In genomic region chr6:154343473-154344308, GRCh38 we compare ENCODE assay signal across 9 cellular contexts. TPM values are rescaled to one million over a fixed set of nuclear protein-coding genes. Genes with fewer than 3 reads are reported as not detected.
DNase-seq lines count a peak whose midpoint lies in the region; ATAC-seq and TF ChIP-seq lines count a peak whose summit lies in the region.
"Had no signal": no experiment of that assay in that cellular context is flagged by ENCODE, and none has a peak within 500 bp of the region (broad histone marks: within the 10 kb centered on the region; RNA-seq: fewer than 3 reads in every experiment).

No MANE protein-coding gene starts in this region.

- H3K36me3 Mint-ChIP-seq in MCF 10A (ENCODE audit: insufficient read depth, unreplicated experiment) = no peaks in the 10 kb centered on the region
- H3K36me3 Mint-ChIP-seq in activated CD4-positive, alpha-beta memory T cell treated with anti-CD3 and anti-CD28 coated beads for 36 hours = peaks cover 2% of the 10 kb centered on the region

- CTCF ChIA-PET in MCF 10A (lab: Yijun Ruan, JAX) (interaction anchor here (0.6 to 0.7 kb wide), 2 partner anchors 21 to 1054 kb away, joined by 3 read pairs; no protein-coding TSS in a partner anchor), RWPE1 (lab: Yijun Ruan, JAX) (no interaction called here)
- CTCF ChIA-PET in activated CD4-positive, alpha-beta memory T cell treated with anti-CD3 and anti-CD28 coated beads for 36 hours (lab: Charles Lee) = no interaction called here

- POLR2A ChIA-PET in MCF 10A (lab: Yijun Ruan, JAX) (no interaction called here), RWPE1 (lab: Yijun Ruan, JAX; ENCODE audit: low non-redundant PET) (no interaction called here)
- POLR2A ChIA-PET in activated CD4-positive, alpha-beta memory T cell treated with anti-CD3 and anti-CD28 coated beads for 36 hours (lab: Charles Lee) = no interaction called here

- no peak for TF ChIP-seq POLR2A in right lobe of liver (IDR thresholded peaks at IDR 0.05)

- TF ChIP-seq CTCF in MCF 10A (IDR thresholded peaks at IDR 0.05; ENCODE audit: unreplicated experiment) = peak; percentile 7
- TF ChIP-seq CTCF in right lobe of liver (IDR thresholded peaks at IDR 0.05) = peak in 1 of 4 donors; percentile 11
- TF ChIP-seq CTCF in RWPE1 (conservative IDR thresholded peaks at IDR 0.05; ENCODE audit: low read depth) = no peak

- peaks cover 7% of the 10 kb centered on the region for H3K9me3 Mint-ChIP-seq in MCF 10A (ENCODE audit: unreplicated experiment)
- H3K9me3 Mint-ChIP-seq in activated CD4-positive, alpha-beta memory T cell treated with anti-CD3 and anti-CD28 coated beads for 36 hours = peaks cover 8% of the 10 kb centered on the region
- H3K9me3 Mint-ChIP-seq: central memory CD8-positive, alpha-beta T cell had no signal

- intact Hi-C loops in MCF 10A (cut with micrococcal nuclease) (no loop called here), right lobe of liver (cut with DNase I) (no loop called here)
- intact Hi-C loops in activated CD4-positive, alpha-beta memory T cell treated with anti-CD3 and anti-CD28 coated beads for 36 hours (cut with micrococcal nuclease) = no loop called here

- 54% methylated on average over 10 of the region's 16 CpGs for WGBS in right lobe of liver (ENCODE audit: insufficient coverage, low coverage, low lambda C conversion rate, missing lambda C conversion rate)

- H3K4me3 ChIP-seq in MG63 (no peak overlapping the region), right lobe of liver (no peak overlapping the region)

- no peak overlapping the region for H3K4me3 Mint-ChIP-seq in MCF 10A (ENCODE audit: unreplicated experiment)
- H3K4me3 Mint-ChIP-seq in activated CD4-positive, alpha-beta memory T cell treated with anti-CD3 and anti-CD28 coated beads for 36 hours = no peak overlapping the region
- H3K4me3 Mint-ChIP-seq: central memory CD8-positive, alpha-beta T cell had no signal

- peak; percentile 30 to 47 (median 34) for ATAC-seq in right lobe of liver

- H3K27me3 ChIP-seq in MG63 = no peaks in the 10 kb centered on the region
- no peaks in the 10 kb centered on the region for H3K27me3 ChIP-seq in right lobe of liver

- H3K36me3 ChIP-seq in MG63 (no peaks in the 10 kb centered on the region), right lobe of liver (no peaks in the 10 kb centered on the region)

- no peak overlapping the region for H3K27ac ChIP-seq in right lobe of liver
- H3K27ac ChIP-seq in RWPE1 = no peak overlapping the region

- no peaks in the 10 kb centered on the region for H3K4me1 ChIP-seq in right lobe of liver

- H3K9me3 ChIP-seq in MG63 (no peaks in the 10 kb centered on the region), right lobe of liver (no peaks in the 10 kb centered on the region)

- no TSS peak for BruUV-seq in MCF 10A (replicated peaks; lab: Mats Ljungman, UMichigan)

- peak; percentile 50 for DNase-seq in CMK (ENCODE audit: low read depth)
- peak; percentile 5 for DNase-seq in MG63
- peak; percentile 75 for DNase-seq in MCF 10A (ENCODE audit: unreplicated experiment)
- DNase-seq in right lobe of liver = no peak
- DNase-seq in stimulated activated CD4-positive, alpha-beta T cell treated with anti-CD3 and anti-CD28 coated beads, Interleukin-4, amount 100 ng/mL, for 4 hours = no peak
- DNase-seq in RWPE1 (ENCODE audit: low spot score) = no peak
- DNase-seq in activated CD4-positive, alpha-beta memory T cell treated with anti-CD3 and anti-CD28 coated beads for 36 hours = no peak
- DNase-seq in pons (ENCODE audit: low spot score) = no peak

- H3K27ac Mint-ChIP-seq in MCF 10A (ENCODE audit: low read depth, unreplicated experiment) = no peak overlapping the region
- no peak overlapping the region for H3K27ac Mint-ChIP-seq in activated CD4-positive, alpha-beta memory T cell treated with anti-CD3 and anti-CD28 coated beads for 36 hours

- no peaks in the 10 kb centered on the region for H3K4me1 Mint-ChIP-seq in MCF 10A (ENCODE audit: insufficient read depth, unreplicated experiment)
- no peaks in the 10 kb centered on the region for H3K4me1 Mint-ChIP-seq in activated CD4-positive, alpha-beta memory T cell treated with anti-CD3 and anti-CD28 coated beads for 36 hours (ENCODE audit: low read depth)
- H3K4me1 Mint-ChIP-seq: central memory CD8-positive, alpha-beta T cell had no signal

- no peaks in the 10 kb centered on the region for H3K27me3 Mint-ChIP-seq in MCF 10A (ENCODE audit: insufficient read depth, unreplicated experiment)
- H3K27me3 Mint-ChIP-seq in activated CD4-positive, alpha-beta memory T cell treated with anti-CD3 and anti-CD28 coated beads for 36 hours = peaks cover 15% of the 10 kb centered on the region

RNA-seq across cellular contexts. Expression of gene IPCEF1, which starts 12.9 kb away (rescaled TPM):
- total RNA-seq in MG63 (2014; rRNA removed; shearing (Covaris generic); ENCODE audit: low replicate concordance) = not detected in 2 replicates
- total RNA-seq in MCF 10A (2022) (not detected in 2 replicates), right lobe of liver (1 to 10 TPM in 5 of 6 experiments, under 1 TPM in 1; 0.90 to 3.0 (median 1.4) TPM)
- total RNA-seq in activated CD4-positive, alpha-beta memory T cell treated with anti-CD3 and anti-CD28 coated beads for 36 hours = 10 to 100 TPM; 10.5 to 14.2 TPM

Comparison
In these comparisons a context has a peak if more than half of its experiments do, and no peak if none do; other contexts are left out.
1. DNase-seq: peak in CMK (single experiment), MG63 (single experiment) and MCF 10A (single experiment); none in right lobe of liver (0 of 3), stimulated activated CD4-positive, alpha-beta T cell treated with anti-CD3 and anti-CD28 coated beads, Interleukin-4, amount 100 ng/mL, for 4 hours (0 of 2), RWPE1 (single experiment), activated CD4-positive, alpha-beta memory T cell treated with anti-CD3 and anti-CD28 coated beads for 36 hours (single experiment) and pons (single experiment).